20 cellular contexts compared by ENCODE assay signal in the genomic region with DNA sequence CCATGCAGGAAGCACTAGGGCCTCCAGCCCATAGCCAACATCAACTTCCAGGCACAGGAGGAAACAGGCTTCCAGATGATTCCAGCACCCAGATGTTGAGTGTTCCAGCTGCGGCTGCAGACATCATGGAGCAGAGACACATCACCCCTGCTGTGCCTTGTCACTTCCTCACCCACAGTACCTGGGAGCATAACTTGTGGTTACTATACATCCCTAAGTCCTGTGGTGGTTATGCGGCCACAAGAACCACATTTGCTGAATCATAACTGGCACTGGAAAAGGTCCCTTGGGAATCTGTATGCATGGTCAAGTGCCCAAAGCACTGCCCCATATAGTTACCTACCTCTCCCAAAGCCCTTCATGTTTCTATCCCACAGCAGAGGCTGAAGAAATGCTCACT.
DNase-seq lines count a peak whose midpoint lies in the region; ATAC-seq and TF ChIP-seq lines count a peak whose summit lies in the region.
"Had no signal": no experiment of that assay in that cellular context is flagged by ENCODE, and none has a peak within 500 bp of the region (broad histone marks: within the 10 kb centered on the region; RNA-seq: fewer than 3 reads in every experiment).

No MANE protein-coding gene starts in this region.

- no peak overlapping the region for H3K4me3 Mint-ChIP-seq in stimulated activated memory B cell treated with anti-CD40 and anti-IgM and Interleukin-4, amounts not matched to agents 10 μg/mL and 1 μg/mL and 100 μg/mL, for 72 hours
- H3K4me3 Mint-ChIP-seq: activated T-cell treated with anti-CD3 and anti-CD28 coated beads, Interleukin-2, amount 50 U/mL, for 4 hours; GM23338; neural progenitor cell had no signal

- peaks cover 11% of the 10 kb centered on the region for H3K36me3 Mint-ChIP-seq in stimulated activated memory B cell treated with anti-CD40 and anti-IgM and Interleukin-4, amounts not matched to agents 10 μg/mL and 1 μg/mL and 100 μg/mL, for 72 hours

- peaks cover 62% of the 10 kb centered on the region for H3K4me1 Mint-ChIP-seq in stimulated activated memory B cell treated with anti-CD40 and anti-IgM and Interleukin-4, amounts not matched to agents 10 μg/mL and 1 μg/mL and 100 μg/mL, for 72 hours

- no peak for TF ChIP-seq CTCF in choroid plexus epithelial cell (conservative IDR thresholded peaks at IDR 0.05; ENCODE audit: low read depth, low read length)

- H3K9me3 Mint-ChIP-seq in stimulated activated memory B cell treated with anti-CD40 and anti-IgM and Interleukin-4, amounts not matched to agents 10 μg/mL and 1 μg/mL and 100 μg/mL, for 72 hours: peaks cover 3% of the 10 kb centered on the region
- H3K9me3 Mint-ChIP-seq: GM23338, neural progenitor cell had no signal

- ATAC-seq in stimulated activated memory B cell treated with anti-CD40 and anti-IgM and Interleukin-4, amounts not matched to agents 10 μg/mL and 1 μg/mL and 100 μg/mL, for 72 hours: no peak
- ATAC-seq in GM18498 (IDR thresholded peaks at IDR 0.05; ENCODE audit: unreplicated experiment) (no peak), GM21367 (IDR thresholded peaks at IDR 0.05; ENCODE audit: unreplicated experiment) (no peak), GM18870 (IDR thresholded peaks at IDR 0.05; ENCODE audit: unreplicated experiment) (no peak)
- ATAC-seq: activated T-cell treated with anti-CD3 and anti-CD28 coated beads, Interleukin-2, amount 50 U/mL, for 4 hours; GM23338; HepG2 had no signal

- peak overlapping the region; percentile 78 for H3K27ac Mint-ChIP-seq in stimulated activated memory B cell treated with anti-CD40 and anti-IgM and Interleukin-4, amounts not matched to agents 10 μg/mL and 1 μg/mL and 100 μg/mL, for 72 hours
- H3K27ac Mint-ChIP-seq: GM23338, neural progenitor cell had no signal

- no peak overlapping the region for H3K4me3 ChIP-seq in choroid plexus epithelial cell (ENCODE audit: low read depth, low read length)
- H3K4me3 ChIP-seq: GM23338, left ventricle myocardium inferior, neural progenitor cell, skin epidermis, tibial artery had no signal

- peak; percentile 11 for DNase-seq in GM04503 (ENCODE audit: low read depth)
- peak; percentile 38 for DNase-seq in MV-4-11 (lab: John Stamatoyannopoulos, UW)
- DNase-seq in choroid plexus epithelial cell (ENCODE audit: low read depth): peak; percentile 16
- no peak for DNase-seq in stimulated activated CD4-positive, alpha-beta T cell treated with anti-CD3 and anti-CD28 coated beads, Interleukin-2, amount 100 ng/mL, for 48 hours
- DNase-seq: activated CD4-positive, alpha-beta T cell treated with anti-CD3 and anti-CD28 coated beads for 1 hour; activated T-cell treated with anti-CD3 and anti-CD28 coated beads, Interleukin-2, amount 50 U/mL, for 4 hours; aorta; effector CD8-positive, alpha-beta T cell; left ventricle myocardium inferior; NCI-H187 treated with DMSO at 0.1 percent for 48 hours; NK-92 treated with Interleukin-12 subunit alpha and Interleukin-12 subunit beta, amount 100 ng/mL, for 24 hours; tibial artery had no signal

- no peaks in the 10 kb centered on the region for H3K27me3 Mint-ChIP-seq in stimulated activated memory B cell treated with anti-CD40 and anti-IgM and Interleukin-4, amounts not matched to agents 10 μg/mL and 1 μg/mL and 100 μg/mL, for 72 hours

Comparison
In these comparisons a context has a peak if more than half of its experiments do, and no peak if none do; other contexts are left out.
1. DNase-seq: peak in GM04503 (single experiment), MV-4-11 (single experiment) and choroid plexus epithelial cell (single experiment); none in stimulated activated CD4-positive, alpha-beta T cell treated with anti-CD3 and anti-CD28 coated beads, Interleukin-2, amount 100 ng/mL, for 48 hours (0 of 2).